19 cellular contexts compared by ENCODE assay signal in genomic region chr9:75739884-75740611, GRCh38.
"Had no signal": no experiment of that assay in that cellular context is flagged by ENCODE, and none has a peak within 500 bp of the region (broad histone marks: within the 10 kb centered on the region; RNA-seq: fewer than 3 reads in every experiment).

No MANE protein-coding gene starts in this region.

- H3K27me3 ChIP-seq: stomach, upper lobe of left lung had no signal

- H3K27ac ChIP-seq: prostate gland, stomach, upper lobe of left lung had no signal

- H3K4me1 Mint-ChIP-seq: activated CD4-positive, alpha-beta T cell treated with anti-CD3 and anti-CD28 coated beads for 36 hours; mesothelial cell of epicardium; stimulated activated effector memory CD8-positive, alpha-beta T cell treated with anti-CD3 and anti-CD28 coated beads, Interleukin-12 subunit alpha, Interleukin-12 subunit beta, amount 100 ng/mL, for 72 hours; T-helper 17 cell had no signal

- ATAC-seq: activated CD4-positive, alpha-beta T cell treated with anti-CD3 and anti-CD28 coated beads for 36 hours; effector memory CD8-positive, alpha-beta T cell; right cardiac atrium; stimulated activated effector memory CD8-positive, alpha-beta T cell treated with anti-CD3 and anti-CD28 coated beads, Interleukin-12 subunit alpha, Interleukin-12 subunit beta, amount 100 ng/mL, for 72 hours; T-helper 17 cell had no signal

- H3K9me3 ChIP-seq: prostate gland, upper lobe of left lung had no signal

- H3K4me3 Mint-ChIP-seq: activated CD4-positive, alpha-beta T cell treated with anti-CD3 and anti-CD28 coated beads for 36 hours; activated naive CD8-positive, alpha-beta T cell; activated T-helper 1 cell treated with anti-CD3 and anti-CD28 coated beads, Interleukin-12 subunit alpha, Interleukin-12 subunit beta, Interleukin-2, Interleukin-4 antibody, amounts not matched to agents 30 ng/mL and 10 ng/mL and 1 ng/mL, durations not matched to agents 14 hours and 24 hours and 36 hours; effector memory CD8-positive, alpha-beta T cell; mesothelial cell of epicardium; stimulated activated effector memory CD8-positive, alpha-beta T cell treated with anti-CD3 and anti-CD28 coated beads, Interleukin-12 subunit alpha, Interleukin-12 subunit beta, amount 100 ng/mL, for 72 hours; T-helper 17 cell had no signal

- H3K4me3 ChIP-seq: lung, prostate gland, smooth muscle cell, stomach, upper lobe of left lung had no signal

- H3K27ac Mint-ChIP-seq: activated CD4-positive, alpha-beta T cell treated with anti-CD3 and anti-CD28 coated beads for 36 hours; activated naive CD8-positive, alpha-beta T cell; activated T-helper 1 cell treated with anti-CD3 and anti-CD28 coated beads, Interleukin-12 subunit alpha, Interleukin-12 subunit beta, Interleukin-2, Interleukin-4 antibody, amounts not matched to agents 30 ng/mL and 10 ng/mL and 1 ng/mL, durations not matched to agents 14 hours and 24 hours and 36 hours; effector memory CD8-positive, alpha-beta T cell; mesothelial cell of epicardium; stimulated activated effector memory CD8-positive, alpha-beta T cell treated with anti-CD3 and anti-CD28 coated beads, Interleukin-12 subunit alpha, Interleukin-12 subunit beta, amount 100 ng/mL, for 72 hours; T-helper 17 cell had no signal

- H3K9me3 Mint-ChIP-seq: activated T-helper 1 cell treated with anti-CD3 and anti-CD28 coated beads, Interleukin-12 subunit alpha, Interleukin-12 subunit beta, Interleukin-2, Interleukin-4 antibody, amounts not matched to agents 30 ng/mL and 10 ng/mL and 1 ng/mL, durations not matched to agents 14 hours and 24 hours and 36 hours had no signal

- H3K4me2 ChIP-seq: smooth muscle cell had no signal

- H3K4me1 ChIP-seq: prostate gland, stomach, upper lobe of left lung had no signal

- H3K36me3 ChIP-seq: prostate gland, stomach, upper lobe of left lung had no signal

- DNase-seq: activated CD4-positive, alpha-beta T cell treated with anti-CD3 and anti-CD28 coated beads for 36 hours; activated CD4-positive, alpha-beta T cell treated with anti-CD3 and anti-CD28 coated beads, Interleukin-2, amount 50 U/mL, for 48 hours; activated T-cell treated with anti-CD3 and anti-CD28 coated beads for 4 hours; dermis blood vessel endothelial cell; effector memory CD8-positive, alpha-beta T cell; hippocampal formation; left cardiac atrium; stimulated activated CD4-positive, alpha-beta T cell treated with anti-CD3 and anti-CD28 coated beads, Interleukin-4, amount 100 ng/mL, for 24 hours; stomach; T-helper 17 cell; upper lobe of left lung had no signal

- H3K27me3 Mint-ChIP-seq: effector memory CD8-positive, alpha-beta T cell had no signal

- H3K36me3 Mint-ChIP-seq: activated naive CD8-positive, alpha-beta T cell; mesothelial cell of epicardium; stimulated activated effector memory CD8-positive, alpha-beta T cell treated with anti-CD3 and anti-CD28 coated beads, Interleukin-12 subunit alpha, Interleukin-12 subunit beta, amount 100 ng/mL, for 72 hours had no signal
